28 cellular contexts compared by ENCODE assay signal in genomic region chr21:46608672-46609111, GRCh38. TPM values are rescaled to one million over a fixed set of nuclear protein-coding genes. Genes with fewer than 3 reads are reported as not detected.
DNase-seq lines count a peak whose midpoint lies in the region; ATAC-seq and TF ChIP-seq lines count a peak whose summit lies in the region.
"Had no signal": no experiment of that assay in that cellular context is flagged by ENCODE, and none has a peak within 500 bp of the region (broad histone marks: within the 10 kb centered on the region; RNA-seq: fewer than 3 reads in every experiment).

No MANE protein-coding gene starts in this region.

- DNase-seq in GM12864 (ENCODE audit: low read depth) (peak; percentile 47), dorsolateral prefrontal cortex (no peak), KBM-7 (no peak), HuH-7.5 (ENCODE audit: low spot score) (no peak), ascending aorta (ENCODE audit: low spot score in 2 of 2) (no peak)
- DNase-seq: activated CD4-positive, alpha-beta memory T cell treated with anti-CD3 and anti-CD28 coated beads for 36 hours; activated effector memory CD4-positive, alpha-beta T cell treated with anti-CD3 and anti-CD28 coated beads, Interleukin-2, amount 50 U/mL, for 16 hours; AML-193; brain microvascular endothelial cell; colonic mucosa; esophagus squamous epithelium; GF-D8; mammary epithelial cell; NCI-H2029 treated with DMSO at 0.1 percent for 48 hours; occipital lobe; Right ventricle myocardium superior; small intestine; stimulated activated CD4-positive, alpha-beta T cell treated with anti-CD3 and anti-CD28 coated beads, Interleukin-2, amount 100 ng/mL, for 48 hours; T1000; trophoblast cell had no signal

- H3K36me3 ChIP-seq in ascending aorta, result no peaks in the 10 kb centered on the region
- H3K36me3 ChIP-seq: brain microvascular endothelial cell, colonic mucosa, esophagus squamous epithelium, gastroesophageal sphincter had no signal

- intact Hi-C loops in dorsolateral prefrontal cortex (cut with DNase I), result no loop called here
- intact Hi-C loops in ascending aorta (cut with DNase I), result no loop called here

- H3K27ac ChIP-seq in dorsolateral prefrontal cortex (peak overlapping the region in 33 of 59 donors; percentile 1 to 98 (median 96)), ascending aorta (no peak overlapping the region)
- H3K27ac ChIP-seq: brain microvascular endothelial cell, colonic mucosa, esophagus squamous epithelium, gastroesophageal sphincter had no signal

- TF ChIP-seq CTCF in GM12864 (IDR thresholded peaks at IDR 0.05; ENCODE audit: low read depth, low read length, missing control alignments) (no peak), dorsolateral prefrontal cortex (IDR thresholded peaks at IDR 0.05 in 54 of 56, conservative IDR thresholded peaks at IDR 0.05 in 2 of 56; ENCODE audit: low read depth in 1 of 56, partially characterized antibody in 56 of 56) (no peak), ascending aorta (IDR thresholded peaks at IDR 0.05) (no peak)

- H3K27me3 ChIP-seq in dorsolateral prefrontal cortex, result no peaks in the 10 kb centered on the region
- H3K27me3 ChIP-seq in ascending aorta, result no peaks in the 10 kb centered on the region
- H3K27me3 ChIP-seq: brain microvascular endothelial cell, colonic mucosa, esophagus squamous epithelium, gastroesophageal sphincter had no signal

- H3K4me3 ChIP-seq in GM12864 (ENCODE audit: low read depth, low read length), result peak overlapping the region; percentile 1; the same call in 1 of the 2 replicates
- H3K4me3 ChIP-seq in dorsolateral prefrontal cortex, result no peak overlapping the region
- no peak overlapping the region for H3K4me3 ChIP-seq in ascending aorta
- H3K4me3 ChIP-seq: colonic mucosa, esophagus squamous epithelium, gastroesophageal sphincter had no signal

- in situ Hi-C loops in KBM-7 (cut with MboI; ENCODE audit: low pct_unique_long_range_greater_than_20kb, low sequenced_read_pairs), result no loop called here

- H3K4me1 ChIP-seq in ascending aorta, result no peaks in the 10 kb centered on the region
- H3K4me1 ChIP-seq: colonic mucosa had no signal

- ATAC-seq in GM19351 (IDR thresholded peaks at IDR 0.05; ENCODE audit: unreplicated experiment), result peak; percentile 53
- peak; percentile 38 for ATAC-seq in HG02798 (IDR thresholded peaks at IDR 0.05; ENCODE audit: poor library complexity, unreplicated experiment)
- no peak for ATAC-seq in HG03521 (IDR thresholded peaks at IDR 0.05; ENCODE audit: unreplicated experiment)
- ATAC-seq: gastroesophageal sphincter had no signal

- H3K9me3 ChIP-seq in ascending aorta, result peaks cover 0 to 4% of the 10 kb centered on the region in 2 donors
- H3K9me3 ChIP-seq: colonic mucosa, esophagus squamous epithelium had no signal

RNA-seq across cellular contexts. Expression of gene S100B, which starts 3.8 kb away (rescaled TPM):
- total RNA-seq in dorsolateral prefrontal cortex (100 to 1,000 TPM; 128 to 991 (median 344) TPM), ascending aorta (0.53 TPM)
- total RNA-seq: A172; activated CD4-positive, alpha-beta memory T cell treated with anti-CD3 and anti-CD28 coated beads for 36 hours; H4; LHCN-M2; renal cortical epithelial cell had no signal

RNA-seq across cellular contexts. Expression of gene PRMT2, which starts 26.8 kb away (rescaled TPM):
- total RNA-seq in dorsolateral prefrontal cortex, result 100 to 1,000 TPM in 107 of 120 experiments, 10 to 100 TPM in 13; 91.1 to 161 (median 119) TPM
- total RNA-seq in ascending aorta, result 23.3 TPM

Comparison
In these comparisons a context has a peak if more than half of its experiments do, and no peak if none do; other contexts are left out.
1. H3K27ac ChIP-seq: peak in dorsolateral prefrontal cortex (33 of 59); none in ascending aorta (0 of 2).
2. RNA of gene S100B, which starts 3.8 kb away (total RNA-seq): 128 to 991 TPM in dorsolateral prefrontal cortex; 0.53 TPM in ascending aorta (single experiment); every median in the first group is over 10 times any median in the second.